Comparison of ENCODE assay signal across 33 cellular contexts in the genomic region with DNA sequence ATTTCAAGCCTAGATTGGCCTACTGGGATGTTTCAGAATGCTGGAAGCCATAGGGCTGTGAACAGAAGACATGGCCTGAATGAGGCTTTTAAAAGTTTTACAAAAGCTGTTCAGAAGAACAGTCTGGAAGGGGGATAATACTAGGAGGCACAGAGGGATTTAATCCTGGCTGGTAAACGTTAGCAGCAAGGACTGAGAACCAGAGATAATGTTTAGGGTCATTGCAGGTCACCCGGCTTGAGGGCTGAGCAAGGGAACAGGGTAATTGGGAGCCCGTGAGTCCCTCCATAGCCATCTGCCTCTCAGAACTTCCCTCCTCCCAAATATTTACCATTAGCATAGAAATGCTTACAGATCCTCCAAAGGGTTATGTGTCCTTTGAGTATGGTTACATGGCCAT.
"Had no signal": no experiment of that assay in that cellular context is flagged by ENCODE, and none has a peak within 500 bp of the region (broad histone marks: within the 10 kb centered on the region; RNA-seq: fewer than 3 reads in every experiment).

No MANE protein-coding gene starts in this region.

- H3K27ac Mint-ChIP-seq: activated B cell treated with CpG ODN at 0.5 μM for 24 hours; activated CD4-positive, alpha-beta memory T cell treated with anti-CD3 and anti-CD28 coated beads for 36 hours; activated CD4-positive, alpha-beta T cell treated with anti-CD3 and anti-CD28 coated beads, Interleukin-2, amount 10 ng/mL, durations not matched to agents 24 days and 14 days; activated CD8-positive, alpha-beta memory T cell treated with anti-CD3 and anti-CD28 coated beads, Interleukin-2, amount 10 ng/mL, durations not matched to agents 7 days and 5 days; activated CD8-positive, alpha-beta T cell treated with anti-CD3 and anti-CD28 coated beads for 36 hours; activated naive CD4-positive, alpha-beta T cell treated with anti-CD3 and anti-CD28 coated beads, Interleukin-2, amount 10 ng/mL, durations not matched to agents 7 days and 5 days; activated naive CD4-positive, alpha-beta T cell treated with anti-CD3 and anti-CD28 coated beads, Interleukin-2, amount 50 U/mL, for 24 hours; activated naive CD8-positive, alpha-beta T cell; activated naive CD8-positive, alpha-beta T cell treated with anti-CD3 and anti-CD28 coated beads, Interleukin-2, amount 10 ng/mL, durations not matched to agents 7 days and 5 days; activated naive CD8-positive, alpha-beta T cell treated with anti-CD3 and anti-CD28 coated beads, Interleukin-2, amount 50 U/mL, for 24 hours; activated T-cell treated with anti-CD3 and anti-CD28 coated beads, Interleukin-2, amount 50 U/mL, for 24 hours; activated T-helper 2 cell treated with anti-CD3 and anti-CD28 coated beads, Interferon-gamma antibody, Interleukin-2, Interleukin-4, amounts not matched to agents 10 μg/mL and 5 μg/mL and 100 μg/mL, durations not matched to agents 14 hours and 24 hours and 36 hours; T-helper 1 cell treated with Interleukin-12 subunit alpha and Interleukin-12 subunit beta and Interleukin-4 antibody, amounts not matched to agents 30 μg/mL and 1 μg/mL, for 36 hours; T-helper 2 cell treated with Interferon-gamma antibody and Interleukin-4, amounts not matched to agents 5 μg/mL and 100 μg/mL, for 36 hours had no signal

- FAIRE-seq: TTC549 had no signal

- H3K36me3 Mint-ChIP-seq: activated CD4-positive, alpha-beta memory T cell treated with anti-CD3 and anti-CD28 coated beads for 36 hours; activated CD8-positive, alpha-beta memory T cell treated with anti-CD3 and anti-CD28 coated beads, Interleukin-2, amount 10 ng/mL, durations not matched to agents 7 days and 5 days; activated naive CD4-positive, alpha-beta T cell treated with anti-CD3 and anti-CD28 coated beads, Interleukin-2, amount 10 ng/mL, durations not matched to agents 7 days and 5 days; activated naive CD4-positive, alpha-beta T cell treated with anti-CD3 and anti-CD28 coated beads, Interleukin-2, amount 50 U/mL, for 24 hours; activated naive CD8-positive, alpha-beta T cell; activated naive CD8-positive, alpha-beta T cell treated with anti-CD3 and anti-CD28 coated beads, Interleukin-2, amount 10 ng/mL, durations not matched to agents 7 days and 5 days; brain had no signal

- H3K4me3 ChIP-seq: ascending aorta had no signal

- H3K4me3 Mint-ChIP-seq: activated B cell treated with CpG ODN at 0.5 μM for 24 hours; activated CD4-positive, alpha-beta memory T cell treated with anti-CD3 and anti-CD28 coated beads for 36 hours; activated CD4-positive, alpha-beta T cell treated with anti-CD3 and anti-CD28 coated beads, Interleukin-2, amount 10 ng/mL, durations not matched to agents 24 days and 14 days; activated CD8-positive, alpha-beta memory T cell treated with anti-CD3 and anti-CD28 coated beads, Interleukin-2, amount 10 ng/mL, durations not matched to agents 7 days and 5 days; activated CD8-positive, alpha-beta T cell treated with anti-CD3 and anti-CD28 coated beads for 36 hours; activated naive CD4-positive, alpha-beta T cell treated with anti-CD3 and anti-CD28 coated beads, Interleukin-2, amount 10 ng/mL, durations not matched to agents 7 days and 5 days; activated naive CD4-positive, alpha-beta T cell treated with anti-CD3 and anti-CD28 coated beads, Interleukin-2, amount 50 U/mL, for 24 hours; activated naive CD8-positive, alpha-beta T cell; activated naive CD8-positive, alpha-beta T cell treated with anti-CD3 and anti-CD28 coated beads, Interleukin-2, amount 10 ng/mL, durations not matched to agents 7 days and 5 days; activated naive CD8-positive, alpha-beta T cell treated with anti-CD3 and anti-CD28 coated beads, Interleukin-2, amount 50 U/mL, for 24 hours; activated T-cell treated with anti-CD3 and anti-CD28 coated beads, Interleukin-2, amount 50 U/mL, for 24 hours; brain; T-helper 1 cell treated with Interleukin-12 subunit alpha and Interleukin-12 subunit beta and Interleukin-4 antibody, amounts not matched to agents 30 μg/mL and 1 μg/mL, for 36 hours; T-helper 2 cell treated with Interferon-gamma antibody and Interleukin-4, amounts not matched to agents 5 μg/mL and 100 μg/mL, for 36 hours had no signal

- H3K9me3 ChIP-seq: ascending aorta had no signal

- H3K27ac ChIP-seq: ascending aorta, VCaP had no signal

- DNase-seq: activated B cell treated with CpG ODN at 0.5 μM for 24 hours; activated CD4-positive, alpha-beta memory T cell treated with anti-CD3 and anti-CD28 coated beads for 36 hours; activated CD4-positive, alpha-beta T cell treated with anti-CD3 and anti-CD28 coated beads for 4 hours; activated CD4-positive, alpha-beta T cell treated with anti-CD3 and anti-CD28 coated beads, Interleukin-2, amount 10 ng/mL, durations not matched to agents 24 days and 14 days; activated CD4-positive, alpha-beta T cell treated with anti-CD3 and anti-CD28 coated beads, Interleukin-2, amount 50 U/mL, for 1 hour; activated CD4-positive, alpha-beta T cell treated with anti-CD3 and anti-CD28 coated beads, Interleukin-2, amount 50 U/mL, for 4 hours; activated CD4-positive, CD25-positive, alpha-beta regulatory T cell treated with anti-CD3 and anti-CD28 coated beads, Interleukin-2, amount 50 U/mL, for 72 hours; activated CD8-positive, alpha-beta memory T cell treated with anti-CD3 and anti-CD28 coated beads, Interleukin-2, amount 10 ng/mL, durations not matched to agents 7 days and 5 days; activated CD8-positive, alpha-beta memory T cell treated with anti-CD3 and anti-CD28 coated beads, Interleukin-2, amount 50 U/mL, for 48 hours; activated CD8-positive, alpha-beta T cell treated with anti-CD3 and anti-CD28 coated beads for 36 hours; activated effector memory CD4-positive, alpha-beta T cell treated with Interleukin-2 at 50 U/mL for 16 hours; activated gamma-delta T cell; activated naive CD4-positive, alpha-beta T cell treated with anti-CD3 and anti-CD28 coated beads, Interleukin-2, amount 10 ng/mL, durations not matched to agents 7 days and 5 days; activated naive CD4-positive, alpha-beta T cell treated with Interleukin-2 at 50 U/mL for 16 hours; activated naive CD8-positive, alpha-beta T cell treated with anti-CD3 and anti-CD28 coated beads, Interleukin-2, amount 10 ng/mL, durations not matched to agents 7 days and 5 days; activated naive CD8-positive, alpha-beta T cell treated with anti-CD3 and anti-CD28 coated beads, Interleukin-2, amount 50 U/mL, for 24 hours; activated T-cell treated with anti-CD3 and anti-CD28 coated beads, Interleukin-2, amount 50 U/mL, for 24 hours; activated T-cell treated with anti-CD3 and anti-CD28 coated beads, Interleukin-2, amount 50 U/mL, for 48 hours; amygdala; anterior cingulate cortex; central memory CD4-positive, alpha-beta T cell; T-helper 1 cell; T-helper 2 cell; T-helper 9 cell had no signal

- H3K27me3 Mint-ChIP-seq: activated B cell treated with CpG ODN at 0.5 μM for 24 hours; activated CD4-positive, alpha-beta memory T cell treated with anti-CD3 and anti-CD28 coated beads for 36 hours; activated CD4-positive, alpha-beta T cell treated with anti-CD3 and anti-CD28 coated beads, Interleukin-2, amount 10 ng/mL, durations not matched to agents 24 days and 14 days; activated CD8-positive, alpha-beta memory T cell treated with anti-CD3 and anti-CD28 coated beads, Interleukin-2, amount 10 ng/mL, durations not matched to agents 7 days and 5 days; activated CD8-positive, alpha-beta T cell treated with anti-CD3 and anti-CD28 coated beads for 36 hours; activated naive CD4-positive, alpha-beta T cell treated with anti-CD3 and anti-CD28 coated beads, Interleukin-2, amount 10 ng/mL, durations not matched to agents 7 days and 5 days; activated naive CD4-positive, alpha-beta T cell treated with anti-CD3 and anti-CD28 coated beads, Interleukin-2, amount 50 U/mL, for 24 hours; activated naive CD8-positive, alpha-beta T cell; activated naive CD8-positive, alpha-beta T cell treated with anti-CD3 and anti-CD28 coated beads, Interleukin-2, amount 10 ng/mL, durations not matched to agents 7 days and 5 days; activated naive CD8-positive, alpha-beta T cell treated with anti-CD3 and anti-CD28 coated beads, Interleukin-2, amount 50 U/mL, for 24 hours; activated T-cell treated with anti-CD3 and anti-CD28 coated beads, Interleukin-2, amount 50 U/mL, for 24 hours; brain had no signal

- H3K4me1 ChIP-seq: ascending aorta had no signal

- H3K36me3 ChIP-seq: ascending aorta had no signal

- H3K4me1 Mint-ChIP-seq: activated B cell treated with CpG ODN at 0.5 μM for 24 hours; activated CD4-positive, alpha-beta T cell treated with anti-CD3 and anti-CD28 coated beads, Interleukin-2, amount 10 ng/mL, durations not matched to agents 24 days and 14 days; activated CD8-positive, alpha-beta memory T cell treated with anti-CD3 and anti-CD28 coated beads, Interleukin-2, amount 10 ng/mL, durations not matched to agents 7 days and 5 days; activated naive CD4-positive, alpha-beta T cell treated with anti-CD3 and anti-CD28 coated beads, Interleukin-2, amount 10 ng/mL, durations not matched to agents 7 days and 5 days; activated naive CD4-positive, alpha-beta T cell treated with anti-CD3 and anti-CD28 coated beads, Interleukin-2, amount 50 U/mL, for 24 hours; activated naive CD8-positive, alpha-beta T cell treated with anti-CD3 and anti-CD28 coated beads, Interleukin-2, amount 10 ng/mL, durations not matched to agents 7 days and 5 days; activated naive CD8-positive, alpha-beta T cell treated with anti-CD3 and anti-CD28 coated beads, Interleukin-2, amount 50 U/mL, for 24 hours had no signal

- ATAC-seq: activated CD8-positive, alpha-beta memory T cell treated with anti-CD3 and anti-CD28 coated beads, Interleukin-2, amount 10 ng/mL, durations not matched to agents 7 days and 5 days; activated CD8-positive, alpha-beta T cell treated with anti-CD3 and anti-CD28 coated beads for 36 hours had no signal

- H3K9me3 Mint-ChIP-seq: activated naive CD8-positive, alpha-beta T cell treated with anti-CD3 and anti-CD28 coated beads, Interleukin-2, amount 10 ng/mL, durations not matched to agents 7 days and 5 days had no signal

- H3K27me3 ChIP-seq: ascending aorta had no signal
